ENCODE assay signal across 8 cellular contexts in the genomic region with DNA sequence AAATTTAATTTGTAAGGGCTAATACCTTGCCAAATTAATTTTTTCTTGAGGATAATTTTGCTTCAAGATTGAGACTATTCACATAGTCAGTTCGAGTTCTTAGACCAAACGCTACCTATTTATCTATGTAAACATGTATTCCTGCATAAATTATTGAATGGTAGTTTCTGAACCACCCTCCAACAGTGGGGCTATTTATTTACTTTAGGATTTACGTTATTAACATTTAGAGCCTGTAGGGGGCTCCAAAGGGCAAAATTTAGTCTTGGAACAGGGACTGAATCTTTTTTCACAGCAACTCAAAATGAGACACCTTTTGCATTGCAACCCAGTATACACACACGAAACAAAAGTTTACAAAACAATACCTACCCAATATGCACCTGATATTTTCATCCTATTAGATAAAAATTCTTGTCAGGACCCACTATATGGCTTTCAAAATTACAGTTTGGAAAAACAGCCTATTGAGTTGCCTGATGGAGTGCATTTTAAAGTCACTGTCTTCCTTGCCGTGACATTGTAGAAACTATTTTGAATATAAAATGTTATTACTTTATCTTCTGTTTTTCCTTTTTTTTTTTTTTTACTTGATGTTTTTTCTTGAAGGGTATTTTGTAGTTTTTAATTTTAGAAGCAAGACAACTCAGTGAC. TPM values are rescaled to one million over a fixed set of nuclear protein-coding genes. Genes with fewer than 3 reads are reported as not detected.
A peak's percentile ranks its signal among the peaks of the same experiment; 100 is the strongest.
DNase-seq lines count a peak whose midpoint lies in the region; ATAC-seq and TF ChIP-seq lines count a peak whose summit lies in the region.

No MANE protein-coding gene starts in this region.

- H3K4me2 ChIP-seq in fibroblast of lung (ENCODE audit: extremely low read depth, insufficient read depth, low read length) (no peak overlapping the region), osteoblast (ENCODE audit: insufficient read depth, low read length) (no peak overlapping the region)

- H3K27me3 ChIP-seq in fibroblast of lung (ENCODE audit: control insufficient read depth, insufficient read depth, low read length) (no peaks in the 10 kb centered on the region), osteoblast (ENCODE audit: insufficient read depth, low read length) (no peaks in the 10 kb centered on the region)

- H3K36me3 ChIP-seq in SK-N-MC (ENCODE audit: insufficient read depth, low read length) = peaks cover 7% of the 10 kb centered on the region; the same call in 1 of the 2 replicates
- no peaks in the 10 kb centered on the region for H3K36me3 ChIP-seq in fibroblast of lung (ENCODE audit: control insufficient read depth, insufficient read depth, low read length)
- peaks cover 3% of the 10 kb centered on the region for H3K36me3 ChIP-seq in osteoblast (ENCODE audit: insufficient read depth, low read length)

- peak; percentile 60 for ATAC-seq in GM21737 (IDR thresholded peaks at IDR 0.05; ENCODE audit: unreplicated experiment)

- TF ChIP-seq CTCF in 22Rv1 (IDR thresholded peaks at IDR 0.05) (peak; percentile 81), fibroblast of lung (conservative IDR thresholded peaks at IDR 0.05 in 1 of 2, IDR thresholded peaks at IDR 0.05 in 1 of 2; ENCODE audit: low read depth in 1 of 2, low read length in 2 of 2) (peak; percentile 53 to 64), osteoblast (IDR thresholded peaks at IDR 0.05; ENCODE audit: extremely low read depth, low read depth, low read length) (peak; percentile 73)

- H3K4me3 ChIP-seq in SK-N-MC (no peak overlapping the region), fibroblast of lung (replicated peaks in 1 of 4; ENCODE audit: control extremely low read depth in 1 of 4, insufficient read depth in 1 of 4, low read depth in 3 of 4, low read length in 4 of 4) (no peak overlapping the region), osteoblast (ENCODE audit: insufficient read depth, low read length) (no peak overlapping the region)

- DNase-seq in ELF-1 (ENCODE audit: low read depth, low spot score) (peak; percentile 8), LHCN-M2 (ENCODE audit: low read depth) (peak; percentile 50), SK-N-MC (ENCODE audit: low read depth, low spot score) (peak; percentile 56), fibroblast of lung (ENCODE audit: low read depth in 2 of 2) (peak; percentile 24 to 57), osteoblast (ENCODE audit: insufficient read length, low spot score, missing footprints) (peak; percentile 50), activated gamma-delta T cell (lab: John Stamatoyannopoulos, UW) (no peak)

- H3K4me1 ChIP-seq in fibroblast of lung (ENCODE audit: control insufficient read depth, extremely low read depth, insufficient read depth, low read length) = no peaks in the 10 kb centered on the region
- peaks cover 6% of the 10 kb centered on the region for H3K4me1 ChIP-seq in osteoblast (ENCODE audit: insufficient read depth, low read length)

- no peak overlapping the region for H3K9ac ChIP-seq in SK-N-MC (ENCODE audit: insufficient read length)
- no peak overlapping the region for H3K9ac ChIP-seq in fibroblast of lung (ENCODE audit: insufficient read depth, low read length)

- H3K9me3 ChIP-seq in SK-N-MC (ENCODE audit: low read depth, low read length) (no peaks in the 10 kb centered on the region), fibroblast of lung (ENCODE audit: control insufficient read depth, insufficient read depth, low read depth, low read length) (no peaks in the 10 kb centered on the region), osteoblast (ENCODE audit: low read depth, low read length) (no peaks in the 10 kb centered on the region)

- H4K20me1 ChIP-seq in fibroblast of lung (ENCODE audit: control insufficient read depth, extremely low read depth, insufficient read depth, low read length) (no peaks in the 10 kb centered on the region), osteoblast (ENCODE audit: insufficient read depth, low read length) (no peaks in the 10 kb centered on the region)

- H3K79me2 ChIP-seq in fibroblast of lung (ENCODE audit: control insufficient read depth, insufficient read depth, low read length) = no peaks in the 10 kb centered on the region
- no peaks in the 10 kb centered on the region for H3K79me2 ChIP-seq in osteoblast (ENCODE audit: insufficient read depth, low read length)

- H2AFZ ChIP-seq in fibroblast of lung (ENCODE audit: low read length) = no peak overlapping the region
- no peak overlapping the region for H2AFZ ChIP-seq in osteoblast (ENCODE audit: low read length)

- H3K27ac ChIP-seq in 22Rv1 (no peak overlapping the region), SK-N-MC (no peak overlapping the region), fibroblast of lung (ENCODE audit: insufficient read depth, low read length) (no peak overlapping the region), osteoblast (ENCODE audit: low read depth, low read length) (no peak overlapping the region)

RNA-seq across cellular contexts. Expression of a gene that starts 47.1 kb away (rescaled TPM):
- 0.06 TPM in 1 of 2 replicates, not detected in the other for total RNA-seq in LHCN-M2 (2014; rRNA removed)
- polyA plus RNA-seq in LHCN-M2 (2012) = 0.06 TPM
- total RNA-seq in fibroblast of lung = not detected in 2 replicates
- 0.02 TPM in 1 of 2 replicates, not detected in the other for polyA plus RNA-seq in fibroblast of lung
- polyA plus RNA-seq in fibroblast of lung (2012) = 0.08 TPM in 1 of 2 replicates, not detected in the other
- polyA minus RNA-seq in fibroblast of lung (ENCODE audit: low replicate concordance) = 0.07 TPM in 1 of 2 replicates, not detected in the other
- total RNA-seq in osteoblast = under 0.01 TPM in 1 of 2 replicates, not detected in the other
